In genomic region chr11:43358308-43358669, GRCh38 we compare ENCODE assay signal across 8 cellular contexts. TPM values are rescaled to one million over a fixed set of nuclear protein-coding genes. Genes with fewer than 3 reads are reported as not detected.
A peak's percentile ranks its signal among the peaks of the same experiment; 100 is the strongest.
DNase-seq lines count a peak whose midpoint lies in the region; ATAC-seq, FAIRE-seq and TF ChIP-seq lines count a peak whose summit lies in the region.

No MANE protein-coding gene starts in this region.

- H3K9me3 ChIP-seq in keratinocyte (ENCODE audit: control insufficient read depth, low read depth, low read length): no peaks in the 10 kb centered on the region
- no peaks in the 10 kb centered on the region for H3K9me3 ChIP-seq in thymus (ENCODE audit: control insufficient read depth)

- H3K79me2 ChIP-seq in keratinocyte (ENCODE audit: control insufficient read depth, insufficient read depth, low read length): peaks cover 44% of the 10 kb centered on the region

- H3K36me3 ChIP-seq in keratinocyte (ENCODE audit: control insufficient read depth in 2 of 2, extremely low read depth in 1 of 2, insufficient read depth in 2 of 2, low read length in 2 of 2) (no peaks in the 10 kb centered on the region), thymus (ENCODE audit: control insufficient read depth, insufficient read depth) (no peaks in the 10 kb centered on the region)

- CTCF ChIA-PET in activated naive CD4-positive, alpha-beta T cell treated with anti-CD3 and anti-CD28 coated beads for 36 hours (lab: Charles Lee): interaction anchor here (1.1 to 2.4 kb wide), 2 partner anchors 9 to 46 kb away, joined by 3 to 20 read pairs; partner anchors contain the start of gene API5

- no peaks in the 10 kb centered on the region for H4K20me1 ChIP-seq in keratinocyte (ENCODE audit: control insufficient read depth, extremely low read depth, insufficient read depth, low read length)

- peaks cover 31% of the 10 kb centered on the region for H3K4me1 Mint-ChIP-seq in activated naive CD4-positive, alpha-beta T cell treated with anti-CD3 and anti-CD28 coated beads for 36 hours (ENCODE audit: low read depth)
- peaks cover 31% of the 10 kb centered on the region for H3K4me1 Mint-ChIP-seq in activated naive CD8-positive, alpha-beta T cell treated with anti-CD3 and anti-CD28 coated beads for 36 hours

- H3K4me1 ChIP-seq in keratinocyte (ENCODE audit: control insufficient read depth, extremely low read depth, insufficient read depth, low read length): peaks cover 22% of the 10 kb centered on the region
- peaks cover 10% of the 10 kb centered on the region for H3K4me1 ChIP-seq in thymus (ENCODE audit: control insufficient read depth, insufficient read depth, low read length)

- ATAC-seq in HG02840 (IDR thresholded peaks at IDR 0.05; ENCODE audit: low FRiP score, unreplicated experiment): no peak

- peak overlapping the region; percentile 90 for H3K4me2 ChIP-seq in keratinocyte (ENCODE audit: control insufficient read depth, extremely low read depth, insufficient read depth, low read depth, low read length)

- no peaks in the 10 kb centered on the region for H3K9me1 ChIP-seq in keratinocyte (ENCODE audit: control insufficient read depth, extremely low read depth, insufficient read depth, low read length)

- DNase-seq in activated naive CD4-positive, alpha-beta T cell treated with anti-CD3 and anti-CD28 coated beads for 36 hours: no peak
- DNase-seq in activated naive CD4-positive, alpha-beta T cell treated with anti-CD3 and anti-CD28 coated beads, Interleukin-2, amount 50 U/mL, for 16 hours: no peak
- DNase-seq in activated naive CD8-positive, alpha-beta T cell treated with anti-CD3 and anti-CD28 coated beads for 36 hours: no peak
- DNase-seq in keratinocyte (ENCODE audit: low read depth, low spot score) (no peak), amygdala (lab: John Stamatoyannopoulos, UW) (no peak), SIG-M5 (lab: John Stamatoyannopoulos, UW) (no peak)

- intact Hi-C loops in activated naive CD4-positive, alpha-beta T cell treated with anti-CD3 and anti-CD28 coated beads for 36 hours (cut with micrococcal nuclease): loop anchor here (1.0 to 5.0 kb wide), 7 partner anchors 39 to 709 kb away; partner anchors contain the start of genes ACCS, ALKBH3, API5 and HSD17B12

- H3K4me3 ChIP-seq in keratinocyte (ENCODE audit: control insufficient read depth in 2 of 3, extremely low read depth in 1 of 3, insufficient read depth in 2 of 3, low read depth in 1 of 3, low read length in 3 of 3): peak overlapping the region; percentile 92 to 94 (median 92)
- H3K4me3 ChIP-seq in thymus (ENCODE audit: low read length): peak overlapping the region; percentile 65

- H3K9ac ChIP-seq in keratinocyte (ENCODE audit: control insufficient read depth, extremely low read depth, insufficient read depth, low read length): peak overlapping the region; percentile 97

- no peaks in the 10 kb centered on the region for H3K27me3 Mint-ChIP-seq in activated naive CD4-positive, alpha-beta T cell treated with anti-CD3 and anti-CD28 coated beads for 36 hours (ENCODE audit: low read depth)
- no peaks in the 10 kb centered on the region for H3K27me3 Mint-ChIP-seq in activated naive CD8-positive, alpha-beta T cell treated with anti-CD3 and anti-CD28 coated beads for 36 hours

- no peak for FAIRE-seq in keratinocyte (lab: Jason Lieb, UNC)

- peak overlapping the region; percentile 95 for H3K4me3 Mint-ChIP-seq in activated naive CD4-positive, alpha-beta T cell treated with anti-CD3 and anti-CD28 coated beads for 36 hours
- H3K4me3 Mint-ChIP-seq in activated naive CD8-positive, alpha-beta T cell treated with anti-CD3 and anti-CD28 coated beads for 36 hours: peak overlapping the region; percentile 94

- peak overlapping the region; percentile 94 for H3K27ac Mint-ChIP-seq in activated naive CD4-positive, alpha-beta T cell treated with anti-CD3 and anti-CD28 coated beads for 36 hours
- H3K27ac Mint-ChIP-seq in activated naive CD8-positive, alpha-beta T cell treated with anti-CD3 and anti-CD28 coated beads for 36 hours: peak overlapping the region; percentile 95

- peaks cover 2% of the 10 kb centered on the region for H3K36me3 Mint-ChIP-seq in activated naive CD4-positive, alpha-beta T cell treated with anti-CD3 and anti-CD28 coated beads for 36 hours (ENCODE audit: low read depth)
- H3K36me3 Mint-ChIP-seq in activated naive CD8-positive, alpha-beta T cell treated with anti-CD3 and anti-CD28 coated beads for 36 hours: peaks cover 5% of the 10 kb centered on the region

- peak overlapping the region; percentile 97 for H2AFZ ChIP-seq in keratinocyte (ENCODE audit: control insufficient read depth, low read length)

- WGBS in thymus: 7% methylated on average over 7 of the region's 7 CpGs

- H3K27me3 ChIP-seq in keratinocyte (ENCODE audit: control insufficient read depth, extremely low read depth, insufficient read depth, low read length) (no peaks in the 10 kb centered on the region), thymus (ENCODE audit: control insufficient read depth, insufficient read depth) (no peaks in the 10 kb centered on the region)

- H3K9me3 Mint-ChIP-seq in activated naive CD4-positive, alpha-beta T cell treated with anti-CD3 and anti-CD28 coated beads for 36 hours: no peaks in the 10 kb centered on the region
- H3K9me3 Mint-ChIP-seq in activated naive CD8-positive, alpha-beta T cell treated with anti-CD3 and anti-CD28 coated beads for 36 hours: no peaks in the 10 kb centered on the region

- no peak for TF ChIP-seq CTCF in keratinocyte (optimal IDR thresholded peaks at IDR 0.05 in 1 of 3, IDR thresholded peaks at IDR 0.05 in 1 of 3, conservative IDR thresholded peaks at IDR 0.05 in 1 of 3; ENCODE audit: extremely low read depth in 1 of 3, insufficient read depth in 2 of 3, low read length in 3 of 3)

- H3K27ac ChIP-seq in keratinocyte (ENCODE audit: control insufficient read depth, insufficient read depth, low read length): peak overlapping the region; percentile 89
- H3K27ac ChIP-seq in thymus (ENCODE audit: low read depth): peak overlapping the region; percentile 84

- dilution Hi-C loops in keratinocyte (cut with MboI; ENCODE audit: extremely low pct_ligation_motif_present, low sequenced_read_pairs): no loop called here

RNA-seq across cellular contexts. Expression of gene TTC17, which starts 0.4 kb away (rescaled TPM):
- total RNA-seq in activated naive CD4-positive, alpha-beta T cell treated with anti-CD3 and anti-CD28 coated beads for 36 hours: 10 to 100 TPM; 57.1 to 64.3 TPM
- total RNA-seq in activated naive CD8-positive, alpha-beta T cell treated with anti-CD3 and anti-CD28 coated beads for 36 hours: 10 to 100 TPM; 34.4 to 37.7 TPM
- polyA plus RNA-seq in keratinocyte (37.3 to 62.9 TPM (median 53.4 TPM) in 3 replicates), thymus (67.4 TPM)
- 66.2 TPM for polyA plus RNA-seq in keratinocyte (2011; ENCODE audit: low read depth)
- polyA plus RNA-seq in keratinocyte (2011; cell fraction: cytosol; rRNA removed): 14.2 and 20.8 TPM in 2 replicates
- polyA plus RNA-seq in keratinocyte (2011; cell fraction: nucleus; rRNA removed): 139 and 147 TPM in 2 replicates
- 19.9 and 31.7 TPM in 2 replicates for polyA plus RNA-seq in keratinocyte (2012; ENCODE audit: low replicate concordance)
- polyA minus RNA-seq in keratinocyte: 43.3 to 117 TPM (median 91.6 TPM) in 3 replicates
- 15.7 TPM for polyA minus RNA-seq in keratinocyte (2011; cell fraction: cytosol; rRNA and poly(A)+ RNA removed)
- 98.6 and 174 TPM in 2 replicates for polyA minus RNA-seq in keratinocyte (2011; cell fraction: nucleus; rRNA and poly(A)+ RNA removed)

RNA-seq across cellular contexts. Expression of gene API5, which starts 46.5 kb away (rescaled TPM):
- total RNA-seq in activated naive CD4-positive, alpha-beta T cell treated with anti-CD3 and anti-CD28 coated beads for 36 hours: 100 to 1,000 TPM; 139 to 147 TPM
- 100 to 1,000 TPM; 186 to 193 TPM for total RNA-seq in activated naive CD8-positive, alpha-beta T cell treated with anti-CD3 and anti-CD28 coated beads for 36 hours
- 76.7 to 117 TPM (median 84.1 TPM) in 3 replicates for polyA plus RNA-seq in keratinocyte
- 62.5 TPM for polyA plus RNA-seq in keratinocyte (2011; ENCODE audit: low read depth)
- 66.0 and 118 TPM in 2 replicates for polyA plus RNA-seq in keratinocyte (2011; cell fraction: cytosol; rRNA removed)
- polyA plus RNA-seq in keratinocyte (2011; cell fraction: nucleus; rRNA removed): 71.0 and 95.8 TPM in 2 replicates
- polyA plus RNA-seq in keratinocyte (2012; ENCODE audit: low replicate concordance): 62.0 and 81.8 TPM in 2 replicates
- polyA minus RNA-seq in keratinocyte: 24.2 to 90.6 TPM (median 44.3 TPM) in 3 replicates
- 74.2 TPM for polyA minus RNA-seq in keratinocyte (2011; cell fraction: cytosol; rRNA and poly(A)+ RNA removed)
- polyA minus RNA-seq in keratinocyte (2011; cell fraction: nucleus; rRNA and poly(A)+ RNA removed): 40.1 and 82.5 TPM in 2 replicates
- 56.4 TPM for polyA plus RNA-seq in thymus
